Comparison of ENCODE assay signal across 9 cellular contexts in genomic region chr14:60753264-60754126, GRCh38. TPM values are rescaled to one million over a fixed set of nuclear protein-coding genes. Genes with fewer than 3 reads are reported as not detected.
A peak's percentile ranks its signal among the peaks of the same experiment; 100 is the strongest.
DNase-seq lines count a peak whose midpoint lies in the region; ATAC-seq and TF ChIP-seq lines count a peak whose summit lies in the region.
"Had no signal": no experiment of that assay in that cellular context is flagged by ENCODE, and none has a peak within 500 bp of the region (broad histone marks: within the 10 kb centered on the region; RNA-seq: fewer than 3 reads in every experiment).

No MANE protein-coding gene starts in this region.

- ATAC-seq in CD8-positive, alpha-beta T cell = peak; percentile 90
- ATAC-seq in GM21447 (IDR thresholded peaks at IDR 0.05; ENCODE audit: unreplicated experiment) = peak; percentile 98

- no peaks in the 10 kb centered on the region for H3K9me3 Mint-ChIP-seq in CD8-positive, alpha-beta T cell

- no peaks in the 10 kb centered on the region for H3K36me3 ChIP-seq in CD8-positive, alpha-beta T cell (ENCODE audit: insufficient read depth, low read length)
- H3K36me3 ChIP-seq: thoracic aorta had no signal

- peak; percentile 17 to 71 (median 52) for DNase-seq in CD8-positive, alpha-beta T cell
- peak; percentile 96 for DNase-seq in Jurkat, Clone E6-1 (ENCODE audit: low read depth, low spot score)
- DNase-seq in activated CD8-positive, alpha-beta memory T cell treated with anti-CD3 and anti-CD28 coated beads, Interleukin-2, amount 50 U/mL, for 48 hours = peak; percentile 58
- DNase-seq in renal cortical epithelial cell (ENCODE audit: low read depth) (peak; percentile 57), NCI-H524 (lab: John Stamatoyannopoulos, UW) (no peak), NCI-H345 (lab: John Stamatoyannopoulos, UW) (no peak), RPMI8226 (no peak)

- H3K4me1 ChIP-seq in CD8-positive, alpha-beta T cell (ENCODE audit: insufficient read depth, low read length) = peaks cover 22% of the 10 kb centered on the region

- H3K9me3 ChIP-seq in CD8-positive, alpha-beta T cell (ENCODE audit: low read length) = no peaks in the 10 kb centered on the region
- H3K9me3 ChIP-seq: thoracic aorta had no signal

- H3K4me1 Mint-ChIP-seq in CD8-positive, alpha-beta T cell (ENCODE audit: low read depth) = peaks cover 38% of the 10 kb centered on the region

- CTCF ChIA-PET in CD8-positive, alpha-beta T cell (lab: Charles Lee) = interaction anchor here (0.7 to 1.5 kb wide), 3 partner anchors 20 to 121 kb away, joined by 3 read pairs; no protein-coding TSS in a partner anchor

- peak overlapping the region; percentile 64 for H3K4me3 Mint-ChIP-seq in CD8-positive, alpha-beta T cell

- H3K4me3 ChIP-seq in CD8-positive, alpha-beta T cell (ENCODE audit: low read depth, low read length) = peak overlapping the region; percentile 6
- no peak overlapping the region for H3K4me3 ChIP-seq in Jurkat, Clone E6-1 (ENCODE audit: low read length)
- H3K4me3 ChIP-seq: thoracic aorta had no signal

- no peak for TF ChIP-seq CTCF in CD8-positive, alpha-beta T cell (IDR thresholded peaks at IDR 0.05)

- no peaks in the 10 kb centered on the region for H3K27me3 ChIP-seq in CD8-positive, alpha-beta T cell (ENCODE audit: insufficient read depth, low read length)

- peak overlapping the region; percentile 82 for H3K27ac Mint-ChIP-seq in CD8-positive, alpha-beta T cell

- H3K36me3 Mint-ChIP-seq in CD8-positive, alpha-beta T cell = no peaks in the 10 kb centered on the region

- peaks cover 4% of the 10 kb centered on the region for H3K27me3 Mint-ChIP-seq in CD8-positive, alpha-beta T cell (ENCODE audit: low read depth)

- POLR2A ChIA-PET in CD8-positive, alpha-beta T cell (lab: Charles Lee) = interaction anchor here (0.7 to 1.4 kb wide), 2 partner anchors 9 to 30 kb away, joined by 4 read pairs; no protein-coding TSS in a partner anchor

- H3K27ac ChIP-seq in CD8-positive, alpha-beta T cell (ENCODE audit: low read depth, low read length) = no peak overlapping the region
- H3K27ac ChIP-seq: thoracic aorta had no signal

- intact Hi-C loops in CD8-positive, alpha-beta T cell (cut with DNase I, micrococcal nuclease) = loop anchor here (1.0 to 10.0 kb wide), 5 partner anchors 17 to 509 kb away; partner anchors contain the start of genes MNAT1 (in 2 of the 2), PPM1A (in 1 of the 2), SLC38A6 (in 1 of the 2) and TRMT5 (in 1 of the 2)

RNA-seq across cellular contexts. Expression of gene MNAT1, which starts 18.9 kb away (rescaled TPM):
- total RNA-seq in CD8-positive, alpha-beta T cell = 10 to 100 TPM; 12.0 to 14.5 TPM
- polyA plus RNA-seq in Jurkat, Clone E6-1 (2012; ENCODE audit: insufficient read depth, insufficient read length) = 64.0 TPM
- 60.7 and 116 TPM in 2 replicates for total RNA-seq in renal cortical epithelial cell

RNA-seq across cellular contexts. Expression of gene SIX4, which starts 29.3 kb away (rescaled TPM):
- not detected for total RNA-seq in CD8-positive, alpha-beta T cell
- 0.55 TPM for polyA plus RNA-seq in Jurkat, Clone E6-1 (2012; ENCODE audit: insufficient read depth, insufficient read length)
- 5.6 and 11.3 TPM in 2 replicates for total RNA-seq in renal cortical epithelial cell

Comparison
In these comparisons a context has a peak if more than half of its experiments do, and no peak if none do; other contexts are left out.
1. DNase-seq: peak in CD8-positive, alpha-beta T cell (7 of 7), Jurkat, Clone E6-1 (single experiment), activated CD8-positive, alpha-beta memory T cell treated with anti-CD3 and anti-CD28 coated beads, Interleukin-2, amount 50 U/mL, for 48 hours (single experiment) and renal cortical epithelial cell (single experiment); none in NCI-H524 (0 of 2), NCI-H345 (single experiment) and RPMI8226 (single experiment).